In genomic region chr2:200221055-200221692, GRCh38 we compare ENCODE assay signal across 36 cellular contexts.
DNase-seq lines count a peak whose midpoint lies in the region; ATAC-seq, FAIRE-seq and TF ChIP-seq lines count a peak whose summit lies in the region.
"Had no signal": no experiment of that assay in that cellular context is flagged by ENCODE, and none has a peak within 500 bp of the region (broad histone marks: within the 10 kb centered on the region; RNA-seq: fewer than 3 reads in every experiment).

No MANE protein-coding gene starts in this region.

- H3K4me1 ChIP-seq in colonic mucosa (peaks cover 7% of the 10 kb centered on the region), HepG2 (ENCODE audit: insufficient read depth, low read length) (peaks cover 71% of the 10 kb centered on the region), small intestine (ENCODE audit: control insufficient read depth in 2 of 2, insufficient read depth in 1 of 2, low read depth in 1 of 2, low read length in 1 of 2) (peaks cover 0 to 6% of the 10 kb centered on the region in 2 donors), PC-3 (ENCODE audit: insufficient read depth, low read length) (peaks cover 15% of the 10 kb centered on the region)

- ATAC-seq in HepG2 (peak; percentile 98), GM18868 (IDR thresholded peaks at IDR 0.05; ENCODE audit: unreplicated experiment) (no peak), PC-3 (no peak), GM21515 (IDR thresholded peaks at IDR 0.05; ENCODE audit: unreplicated experiment) (no peak)
- ATAC-seq: CD8-positive, alpha-beta T cell; heart right ventricle; sciatic nerve; T-helper 17 cell had no signal

- H3K4me3 ChIP-seq in colonic mucosa, result no peak overlapping the region
- peak overlapping the region in 2 of 3 experiments; percentile 10 to 40; a peak in 3 of 6 replicates for H3K4me3 ChIP-seq in HepG2 (replicated peaks in 1 of 3; ENCODE audit: insufficient read depth in 1 of 3, low read depth in 2 of 3, low read length in 3 of 3)
- H3K4me3 ChIP-seq in small intestine (ENCODE audit: low read depth in 1 of 2, low read length in 2 of 2), result no peak overlapping the region
- H3K4me3 ChIP-seq in PC-3 (ENCODE audit: low read length), result no peak overlapping the region
- H3K4me3 ChIP-seq: esophagus squamous epithelium, heart right ventricle, MG63, Peyer's patch, stomach had no signal

- DNase-seq in HT-29 (ENCODE audit: low spot score) (peak; percentile 42), colonic mucosa (peak; percentile 29), HepG2 (ENCODE audit: low spot score) (peak; percentile 99), small intestine (peak; percentile 29), PC-3 (no peak)
- DNase-seq: activated CD4-positive, alpha-beta memory T cell treated with anti-CD3 and anti-CD28 coated beads for 36 hours; activated CD4-positive, alpha-beta T cell treated with anti-CD3 and anti-CD28 coated beads for 1 hour; activated CD8-positive, alpha-beta memory T cell treated with anti-CD3 and anti-CD28 coated beads, Interleukin-2, amount 50 U/mL, for 48 hours; activated naive CD4-positive, alpha-beta T cell treated with anti-CD3 and anti-CD28 coated beads for 36 hours; BE2C; CD8-positive, alpha-beta T cell; dermis blood vessel endothelial cell; DMS79; esophagus squamous epithelium; foreskin melanocyte; GOT3; heart right ventricle; KG1; mesenchymal stem cell; MG63; NCI-H1105; NCI-H2081 treated with DMSO at 0.1 percent for 48 hours; NCI-H226; NCI-H774; Peyer's patch; SHP77; stimulated activated CD4-positive, alpha-beta T cell treated with anti-CD3 and anti-CD28 coated beads, Interleukin-12 subunit alpha, Interleukin-12 subunit beta, amount 100 ng/mL, for 4 hours; stimulated activated CD4-positive, alpha-beta T cell treated with anti-CD3 and anti-CD28 coated beads, Interleukin-4, amount 100 ng/mL, for 1 hour; stomach; T-helper 17 cell had no signal

- in situ Hi-C loops in HepG2 (cut with HindIII; ENCODE audit: extremely low pct_ligation_motif_present, low pct_unique_long_range_greater_than_20kb), result loop anchor here (5.0 to 10.0 kb wide), 2 partner anchors 86 to 184 kb away; partner anchors contain the start of gene SPATS2L

- TF ChIP-seq POLR2A in HepG2 (IDR thresholded peaks at IDR 0.05; ENCODE audit: insufficient read depth in 1 of 2, low read depth in 2 of 2, low read length in 2 of 2), result peak; percentile 55 to 66; a peak in 3 of 4 replicates

- intact Hi-C loops in colonic mucosa (cut with DNase I), result no loop called here
- intact Hi-C loops in HepG2 (cut with micrococcal nuclease; ENCODE audit: unreplicated experiment), result loop anchor here (1.0 to 5.0 kb wide), 6 partner anchors 10 to 234 kb away; no protein-coding TSS in a partner anchor
- intact Hi-C loops in PC-3 (cut with micrococcal nuclease), result no loop called here

- H3K9me2 ChIP-seq in PC-3 (replicated peaks; ENCODE audit: low read length), result no peaks in the 10 kb centered on the region

- H3K4me2 ChIP-seq in HepG2 (ENCODE audit: low read depth, low read length) (peak overlapping the region; percentile 73), PC-3 (ENCODE audit: low read length) (no peak overlapping the region)

- H3K36me3 ChIP-seq in colonic mucosa, result no peaks in the 10 kb centered on the region
- H3K36me3 ChIP-seq in HepG2 (replicated peaks in 1 of 2; ENCODE audit: control insufficient read depth in 1 of 2, insufficient read depth in 2 of 2, low read length in 2 of 2), result no peaks in the 10 kb centered on the region
- H3K36me3 ChIP-seq in small intestine (ENCODE audit: control insufficient read depth in 2 of 2, insufficient read depth in 2 of 2, low read length in 2 of 2), result no peaks in the 10 kb centered on the region
- no peaks in the 10 kb centered on the region for H3K36me3 ChIP-seq in PC-3 (ENCODE audit: low read depth, low read length)
- H3K36me3 ChIP-seq: BE2C, esophagus squamous epithelium, heart right ventricle, MG63, neutrophil, Peyer's patch, stomach had no signal

- no peaks in the 10 kb centered on the region for H4K20me1 ChIP-seq in HepG2 (ENCODE audit: insufficient read depth, low read length)
- H4K20me1 ChIP-seq in PC-3 (ENCODE audit: low read length), result no peaks in the 10 kb centered on the region

- H2AFZ ChIP-seq in HepG2 (ENCODE audit: low read length), result no peak overlapping the region
- H2AFZ ChIP-seq in PC-3 (ENCODE audit: low read length), result no peak overlapping the region

- no peak overlapping the region for H3K9ac ChIP-seq in colonic mucosa (ENCODE audit: low read depth in 2 of 2, low read length in 2 of 2)
- peak overlapping the region; percentile 30 for H3K9ac ChIP-seq in HepG2 (ENCODE audit: insufficient read depth, low read depth, low read length)
- H3K9ac ChIP-seq in PC-3 (ENCODE audit: low read length), result no peak overlapping the region

- no peaks in the 10 kb centered on the region for H3F3A ChIP-seq in PC-3 (ENCODE audit: low read length, unreplicated experiment)

- FAIRE-seq in HepG2 (lab: Jason Lieb, UNC) (peak; percentile 96), small intestine (lab: Jason Lieb, UNC) (no peak)
- FAIRE-seq: endometrium, G401.6 had no signal

- H3K79me2 ChIP-seq in HepG2 (ENCODE audit: insufficient read depth, low read length), result no peaks in the 10 kb centered on the region
- H3K79me2 ChIP-seq in PC-3 (ENCODE audit: low read length), result no peaks in the 10 kb centered on the region

- BruUV-seq in HepG2 (replicated peaks; lab: Mats Ljungman, UMichigan), result no TSS peak
- BruUV-seq in PC-3 (replicated peaks; lab: Mats Ljungman, UMichigan), result no TSS peak

- TF ChIP-seq RAD21 in HepG2 (CRISPR knock-in tag; IDR thresholded peaks at IDR 0.05), result no peak; the same call in 1 of the 2 replicates

- no peak for TF ChIP-seq CTCF in colonic mucosa (IDR thresholded peaks at IDR 0.05)
- TF ChIP-seq CTCF in HepG2 (CRISPR knock-in tag; IDR thresholded peaks at IDR 0.05), result no peak
- TF ChIP-seq CTCF in PC-3 (conservative IDR thresholded peaks at IDR 0.05; ENCODE audit: low read depth, low read length), result no peak

- POLR2A ChIA-PET in HepG2 (lab: Yijun Ruan, JAX), result interaction anchor here (1.2 to 2.7 kb wide), 4 partner anchors 22 to 98 kb away, joined by 4 to 35 read pairs (median 6); partner anchors contain the start of gene SPATS2L
- POLR2A ChIA-PET in PC-3 (lab: Charles Lee; ENCODE audit: unreplicated experiment), result no interaction called here

- H3K27ac ChIP-seq in colonic mucosa (no peak overlapping the region), HepG2 (ENCODE audit: extremely low read length, insufficient read depth, low read length) (peak overlapping the region; percentile 75), small intestine (ENCODE audit: low read depth in 1 of 2, low read length in 1 of 2) (no peak overlapping the region), PC-3 (ENCODE audit: low read length) (no peak overlapping the region)
- H3K27ac ChIP-seq: esophagus squamous epithelium, heart right ventricle, neutrophil, Peyer's patch, stomach had no signal

- WGBS in HepG2 (ENCODE audit: low lambda C conversion rate), result 5% methylated on average over 4 of the region's 4 CpGs
- 22 to 71% (median 39%) methylated on average over 4 of the region's 4 CpGs for WGBS in small intestine, 3 donors

- H3K9me3 ChIP-seq in colonic mucosa (no peaks in the 10 kb centered on the region), HepG2 (ENCODE audit: low read length) (no peaks in the 10 kb centered on the region), small intestine (ENCODE audit: control insufficient read depth, low read depth) (no peaks in the 10 kb centered on the region), PC-3 (ENCODE audit: low read length) (no peaks in the 10 kb centered on the region)
- H3K9me3 ChIP-seq: BE2C, esophagus squamous epithelium, heart right ventricle, MG63, neutrophil, Peyer's patch, stomach had no signal

- CTCF ChIA-PET in HepG2 (lab: Yijun Ruan, JAX; ENCODE audit: low intra/inter-chr PET ratio, low total read pairs) (no interaction called here), PC-3 (lab: Charles Lee) (no interaction called here)

- TF ChIP-seq EP300 in HepG2 (IDR thresholded peaks at IDR 0.05; ENCODE audit: low read depth in 2 of 2, low read length in 2 of 2) (peak; percentile 19 to 97; a peak in 3 of 4 replicates), HepG2 (CRISPR knock-in tag; IDR thresholded peaks at IDR 0.05; ENCODE audit: borderline replicate concordance) (peak; percentile 85)

- H3K27me3 ChIP-seq in colonic mucosa (no peaks in the 10 kb centered on the region), HepG2 (ENCODE audit: control insufficient read depth in 1 of 2, insufficient read depth in 2 of 2, low read length in 2 of 2) (no peaks in the 10 kb centered on the region), small intestine (ENCODE audit: control insufficient read depth in 2 of 2, insufficient read depth in 2 of 2, low read length in 2 of 2) (no peaks in the 10 kb centered on the region), PC-3 (ENCODE audit: low read length) (no peaks in the 10 kb centered on the region)
- H3K27me3 ChIP-seq: BE2C, esophagus squamous epithelium, heart right ventricle, MG63, neutrophil, Peyer's patch, stomach had no signal

TF ChIP-seq in HepG2, 621 proteins besides CTCF, POLR2A, EP300 and RAD21 (continues in another document):
- TF ChIP-seq ZNF776 (CRISPR knock-in tag; IDR thresholded peaks at IDR 0.05) (no peak), HOXA3 (CRISPR knock-in tag; IDR thresholded peaks at IDR 0.05) (peak; percentile 62; the same call in 1 of the 2 replicates), RORA (CRISPR knock-in tag; IDR thresholded peaks at IDR 0.05) (no peak), ZNF777 (CRISPR knock-in tag; IDR thresholded peaks at IDR 0.05) (0 out of 2 replicates have a peak, but pooled peaks have one; percentile 7), ZSCAN30 (CRISPR knock-in tag; IDR thresholded peaks at IDR 0.05) (0 out of 2 replicates have a peak, but pooled peaks have one; percentile 36), ASH2L (IDR thresholded peaks at IDR 0.05; ENCODE audit: insufficient read length, low read depth, low read length) (peak; percentile 83), SRSF9 (IDR thresholded peaks at IDR 0.05; ENCODE audit: borderline replicate concordance, insufficient read depth, low read depth, low read length, poor library complexity, severe bottlenecking) (no peak), MAFK (conservative IDR thresholded peaks at IDR 0.05 in 1 of 2, IDR thresholded peaks at IDR 0.05 in 1 of 2; ENCODE audit: low read length in 2 of 2) (peak; percentile 84 to 91)
- TF ChIP-seq, protein P1, sequence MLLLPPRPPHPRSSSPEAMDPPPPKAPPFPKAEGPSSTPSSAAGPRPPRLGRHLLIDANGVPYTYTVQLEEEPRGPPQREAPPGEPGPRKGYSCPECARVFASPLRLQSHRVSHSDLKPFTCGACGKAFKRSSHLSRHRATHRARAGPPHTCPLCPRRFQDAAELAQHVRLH (CRISPR knock-in tag; IDR thresholded peaks at IDR 0.05; ENCODE audit: borderline replicate concordance, low read depth), result peak; percentile 25; the same call in 1 of the 2 replicates
- TF ChIP-seq, protein P2, sequence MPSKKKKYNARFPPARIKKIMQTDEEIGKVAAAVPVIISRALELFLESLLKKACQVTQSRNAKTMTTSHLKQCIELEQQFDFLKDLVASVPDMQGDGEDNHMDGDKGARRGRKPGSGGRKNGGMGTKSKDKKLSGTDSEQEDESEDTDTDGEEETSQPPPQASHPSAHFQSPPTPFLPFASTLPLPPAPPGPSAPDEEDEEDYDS (CRISPR knock-in tag; IDR thresholded peaks at IDR 0.05), result peak; percentile 85; the same call in 1 of the 2 replicates

Comparison
In these comparisons a context has a peak if more than half of its experiments do, and no peak if none do; other contexts are left out.
1. H3K4me3 ChIP-seq: peak in HepG2 (2 of 3); none in colonic mucosa (single experiment), small intestine (0 of 2) and PC-3 (single experiment).